Comparison of ENCODE assay signal across 1 cellular context in genomic region chr4:113383111-113383785, GRCh38.
TF ChIP-seq lines count a peak whose summit lies in the region.

No MANE protein-coding gene starts in this region.

TF ChIP-seq in SK-N-SH, 30 proteins besides CTCF, POLR2A, EP300 and RAD21 (continued from another document):
- no peak for TF ChIP-seq REST (IDR thresholded peaks at IDR 0.05; ENCODE audit: low read depth, low read length)
- no peak for TF ChIP-seq GABPA (IDR thresholded peaks at IDR 0.05; ENCODE audit: low read depth)
- TF ChIP-seq SIN3A (IDR thresholded peaks at IDR 0.05; ENCODE audit: borderline replicate concordance, low read depth, low read length) = no peak
- no peak for TF ChIP-seq USF2 (IDR thresholded peaks at IDR 0.05; ENCODE audit: borderline replicate concordance, low read depth, low read length)
- no peak for TF ChIP-seq RXRA (IDR thresholded peaks at IDR 0.05; ENCODE audit: borderline replicate concordance, low read depth)
- peak; percentile 89 for TF ChIP-seq NFIC (IDR thresholded peaks at IDR 0.05; ENCODE audit: borderline replicate concordance)
- no peak for TF ChIP-seq IRF3 (IDR thresholded peaks at IDR 0.05; ENCODE audit: low read depth, low read length)
- no peak for TF ChIP-seq RCOR1 (IDR thresholded peaks at IDR 0.05; ENCODE audit: low read length)
- TF ChIP-seq PBX3 (IDR thresholded peaks at IDR 0.05) = peak; percentile 85
- no peak for TF ChIP-seq EZH2phosphoT487 (IDR thresholded peaks at IDR 0.05; ENCODE audit: borderline replicate concordance, low read depth)
- TF ChIP-seq SMC3 (IDR thresholded peaks at IDR 0.05; ENCODE audit: low read depth, low read length) = no peak
